ENCODE assay signal across 11 cellular contexts in genomic region chr12:51693569-51693968, GRCh38.
"Had no signal": no experiment of that assay in that cellular context is flagged by ENCODE, and none has a peak within 500 bp of the region (broad histone marks: within the 10 kb centered on the region; RNA-seq: fewer than 3 reads in every experiment).

No MANE protein-coding gene starts in this region.

- H3K27ac ChIP-seq: GM23248 had no signal

- FAIRE-seq: H1, H54 had no signal

- ATAC-seq: GM23338, HCT116 had no signal

- H3K9ac ChIP-seq: GM23248 had no signal

- H3K4me2 ChIP-seq: GM23338 had no signal

- H3K4me3 ChIP-seq: GM23248, GM23338, HAP-1 had no signal

- H3K9me3 ChIP-seq: HAP-1 had no signal

- H3K36me3 ChIP-seq: HAP-1 had no signal

- DNase-seq: GM23248, GOT3, H7, H9, HCEC 1CT, HFFc6 had no signal

- H2AFZ ChIP-seq: GM23248, GM23338 had no signal

- H3K4me1 ChIP-seq: HAP-1 had no signal
